In the genomic region with DNA sequence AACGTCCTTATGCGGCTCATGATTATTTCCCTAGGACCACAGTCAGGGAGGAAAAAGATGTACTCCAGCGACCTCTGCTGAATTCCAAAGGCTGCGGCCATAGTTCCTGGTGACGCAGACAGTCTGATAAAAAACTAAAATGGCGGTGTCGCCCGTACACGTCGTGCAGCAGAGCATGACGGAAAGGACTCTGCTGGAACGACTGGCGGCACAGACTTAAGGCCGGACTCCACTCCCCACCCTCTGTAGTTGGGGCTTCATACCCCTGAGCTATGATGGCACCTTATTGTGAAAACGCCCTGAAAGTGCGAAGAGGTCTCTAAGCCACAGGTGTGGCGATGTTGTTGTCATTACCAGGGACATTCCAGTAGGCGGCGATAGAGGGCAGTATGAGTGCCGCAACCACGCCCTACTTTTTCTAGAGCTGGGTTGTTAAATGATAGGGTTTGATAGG, we compare ENCODE assay signal across 8 cellular contexts.
DNase-seq lines count a peak whose midpoint lies in the region; ATAC-seq, FAIRE-seq and TF ChIP-seq lines count a peak whose summit lies in the region.

No MANE protein-coding gene starts in this region.

- RAD21 ChIA-PET in GM12878 (lab: Charles Lee; ENCODE audit: unreplicated experiment), result no interaction called here

- H3K27ac ChIP-seq in CD4-positive, alpha-beta memory T cell (ENCODE audit: low read depth, low read length), result peak overlapping the region; percentile 43
- H3K27ac ChIP-seq in HUES6 (ENCODE audit: low read depth, low read length) (no peak overlapping the region), GM12878 (ENCODE audit: control insufficient read depth, insufficient read depth) (no peak overlapping the region)

- in situ Hi-C loops in GM12878 (cut with MboI), result loop anchor here (5.0 kb wide), 1 partner anchor 1147 kb away; no protein-coding TSS in a partner anchor

- peak; percentile 58 for TF ChIP-seq RAD21 in GM12878 (IDR thresholded peaks at IDR 0.05; ENCODE audit: insufficient read depth, low read depth, low read length)

- TF ChIP-seq CTCF in GM12878 (IDR thresholded peaks at IDR 0.05 in 2 of 3, conservative IDR thresholded peaks at IDR 0.05 in 1 of 3; ENCODE audit: control insufficient read depth in 2 of 3, extremely low read depth in 1 of 3, insufficient read depth in 1 of 3, low read depth in 3 of 3, low read length in 3 of 3), result peak; percentile 42 to 59 (median 55); a peak in 5 of 6 replicates

- H3K27me3 Mint-ChIP-seq in CD4-positive, alpha-beta memory T cell, result no peaks in the 10 kb centered on the region

- peaks cover 0 to 6% (median 2%) of the 10 kb centered on the region in 4 donors for H3K4me1 Mint-ChIP-seq in CD4-positive, alpha-beta memory T cell

- H3K4me2 ChIP-seq in GM12878 (ENCODE audit: control insufficient read depth, insufficient read depth) (peak overlapping the region; percentile 42; the same call in 1 of the 2 replicates), skeletal muscle satellite cell (ENCODE audit: low read length) (peak overlapping the region; percentile 65)

- intact Hi-C loops in CD4-positive, alpha-beta memory T cell (cut with micrococcal nuclease), result loop anchor here (5.0 to 10.0 kb wide), 2 partner anchors 694 to 1132 kb away; no protein-coding TSS in a partner anchor
- intact Hi-C loops in GM12878 (cut with micrococcal nuclease; ENCODE audit: unreplicated experiment), result loop anchor here (2.0 kb wide), 1 partner anchor 528 kb away; no protein-coding TSS in a partner anchor

- peaks cover 0 to 2% of the 10 kb centered on the region in 2 donors for H3K36me3 Mint-ChIP-seq in CD4-positive, alpha-beta memory T cell

- no peaks in the 10 kb centered on the region for H3K9me3 ChIP-seq in CD4-positive, alpha-beta memory T cell (ENCODE audit: control insufficient read depth in 1 of 2, low read length in 2 of 2)
- peaks cover 8% of the 10 kb centered on the region; the same call in 1 of the 2 replicates for H3K9me3 ChIP-seq in HUES6 (ENCODE audit: control insufficient read depth, insufficient read depth, low read depth, low read length)
- H3K9me3 ChIP-seq in GM12878 (replicated peaks; ENCODE audit: control insufficient read depth, insufficient read depth, low read length), result no peaks in the 10 kb centered on the region; the same call in 2 of the 3 replicates
- peaks cover 4% of the 10 kb centered on the region for H3K9me3 ChIP-seq in iPS-18c (ENCODE audit: control insufficient read depth, insufficient read depth, low read length)
- no peaks in the 10 kb centered on the region for H3K9me3 ChIP-seq in skeletal muscle satellite cell (replicated peaks; ENCODE audit: low read length)

- no peaks in the 10 kb centered on the region for H3K27me3 ChIP-seq in CD4-positive, alpha-beta memory T cell (ENCODE audit: insufficient read depth, low read length)
- no peaks in the 10 kb centered on the region for H3K27me3 ChIP-seq in HUES6 (ENCODE audit: control insufficient read depth, insufficient read depth, low read length)
- H3K27me3 ChIP-seq in GM12878 (replicated peaks in 1 of 2; ENCODE audit: control insufficient read depth in 2 of 2, insufficient read depth in 2 of 2, low read length in 1 of 2), result no peaks in the 10 kb centered on the region
- no peaks in the 10 kb centered on the region for H3K27me3 ChIP-seq in skeletal muscle satellite cell (ENCODE audit: control insufficient read depth, insufficient read depth, low read length)

- H3K4me3 ChIP-seq in CD4-positive, alpha-beta memory T cell (ENCODE audit: low read length in 2 of 2), result peak overlapping the region; percentile 47 to 55
- peak overlapping the region; percentile 81 for H3K4me3 ChIP-seq in HUES6 (ENCODE audit: low read depth, low read length)
- no peak overlapping the region for H3K4me3 ChIP-seq in GM12878
- H3K4me3 ChIP-seq in iPS-18c (ENCODE audit: insufficient read depth, low read depth, low read length), result peak overlapping the region; percentile 67
- H3K4me3 ChIP-seq in skeletal muscle satellite cell (ENCODE audit: low read length), result peak overlapping the region; percentile 77

- DNase-seq in CD4-positive, alpha-beta memory T cell, result peak; percentile 60 to 66 (median 65)
- peak in 4 of 5 experiments; percentile 7 to 70 (median 27) for DNase-seq in T-helper 2 cell
- DNase-seq in GM12878 (ENCODE audit: low read depth, low spot score), result no peak
- no peak for DNase-seq in OCI-M2 (lab: John Stamatoyannopoulos, UW; ENCODE audit: unreplicated experiment)

- H3K9me3 Mint-ChIP-seq in CD4-positive, alpha-beta memory T cell, result peaks cover 0 to 3% (median 0%) of the 10 kb centered on the region in 8 donors

- H2AFZ ChIP-seq in GM12878 (ENCODE audit: control insufficient read depth, low read depth, low read length), result peak overlapping the region; percentile 75

- 60% methylated on average over 21 of the region's 21 CpGs for WGBS in GM12878 (ENCODE audit: insufficient coverage, insufficient replicate concordance, low lambda C conversion rate, missing lambda C conversion rate)

- no peaks in the 10 kb centered on the region for H3K36me3 ChIP-seq in CD4-positive, alpha-beta memory T cell (ENCODE audit: insufficient read depth, low read length)
- no peaks in the 10 kb centered on the region for H3K36me3 ChIP-seq in HUES6 (ENCODE audit: control insufficient read depth, insufficient read depth, low read length)
- no peaks in the 10 kb centered on the region for H3K36me3 ChIP-seq in GM12878 (ENCODE audit: control insufficient read depth in 2 of 2, insufficient read depth in 2 of 2, low read length in 1 of 2)
- no peaks in the 10 kb centered on the region for H3K36me3 ChIP-seq in skeletal muscle satellite cell (ENCODE audit: insufficient read depth, low read length)

- H3K9ac ChIP-seq in HUES6 (ENCODE audit: low read length) (peak overlapping the region; percentile 71), GM12878 (ENCODE audit: control insufficient read depth, insufficient read depth, low read length) (no peak overlapping the region), skeletal muscle satellite cell (ENCODE audit: low read depth, low read length) (peak overlapping the region; percentile 50)

- no peaks in the 10 kb centered on the region for H3K4me1 ChIP-seq in CD4-positive, alpha-beta memory T cell (ENCODE audit: insufficient read depth, low read length)
- H3K4me1 ChIP-seq in HUES6 (ENCODE audit: control insufficient read depth, insufficient read depth, low read length) (no peaks in the 10 kb centered on the region), GM12878 (ENCODE audit: control insufficient read depth, insufficient read depth, low read length) (no peaks in the 10 kb centered on the region), skeletal muscle satellite cell (ENCODE audit: control insufficient read depth, insufficient read depth, low read length) (no peaks in the 10 kb centered on the region)

- SMC1A ChIA-PET in GM12878 (lab: Charles Lee; ENCODE audit: uncharacterized antibody, unreplicated experiment), result interaction anchor here (0.7 to 2.4 kb wide), 5 partner anchors 24 to 1147 kb away, joined by 3 to 9 read pairs (median 3); no protein-coding TSS in a partner anchor

- FAIRE-seq in GM12878 (lab: Jason Lieb, UNC), result no peak

- BruUV-seq in GM12878 (replicated peaks; lab: Mats Ljungman, UMichigan), result no TSS peak

- CTCF ChIA-PET in CD4-positive, alpha-beta memory T cell (lab: Charles Lee; ENCODE audit: partially characterized antibody), result interaction anchor here (0.7 to 3.3 kb wide), 7 partner anchors 11 to 1197 kb away, joined by 3 to 32 read pairs (median 3); no protein-coding TSS in a partner anchor
- CTCF ChIA-PET in GM12878 (lab: Yijun Ruan, JAX), result interaction anchor here (0.7 to 5.8 kb wide), 8 partner anchors 48 to 1148 kb away, joined by 3 to 55 read pairs (median 4); partner anchors contain the start of gene EDA2R

- POLR2A ChIA-PET in CD4-positive, alpha-beta memory T cell (lab: Charles Lee; ENCODE audit: partially characterized antibody), result interaction anchor here (0.6 kb wide), 1 partner anchor 528 kb away, joined by 3 read pairs; no protein-coding TSS in a partner anchor
- POLR2A ChIA-PET in GM12878 (lab: Charles Lee), result no interaction called here

- TF ChIP-seq POLR2A in GM12878 (IDR thresholded peaks at IDR 0.05; ENCODE audit: low read depth, low read length), result no peak

- no peak for TF ChIP-seq EP300 in GM12878 (IDR thresholded peaks at IDR 0.05; ENCODE audit: borderline replicate concordance in 1 of 2, control insufficient read depth in 1 of 2, low read depth in 2 of 2, low read length in 2 of 2)

- H4K20me1 ChIP-seq in GM12878 (ENCODE audit: control insufficient read depth, insufficient read depth), result no peaks in the 10 kb centered on the region

- H3K27ac Mint-ChIP-seq in CD4-positive, alpha-beta memory T cell, result peak overlapping the region; percentile 89 to 99 (median 97)

- peak overlapping the region; percentile 90 to 95 (median 92) for H3K4me3 Mint-ChIP-seq in CD4-positive, alpha-beta memory T cell

- ATAC-seq in GM19395 (IDR thresholded peaks at IDR 0.05; ENCODE audit: unreplicated experiment) (peak; percentile 75), GM12878 (peak; percentile 69)

- no peaks in the 10 kb centered on the region for H3K79me2 ChIP-seq in GM12878 (ENCODE audit: control insufficient read depth, insufficient read depth, low read length)

TF ChIP-seq in GM12878, 131 proteins besides CTCF, POLR2A, EP300 and RAD21 (continues in another document):
- no peak for TF ChIP-seq TCF7 (IDR thresholded peaks at IDR 0.05; ENCODE audit: borderline replicate concordance)
- no peak for TF ChIP-seq IKZF1 (conservative IDR thresholded peaks at IDR 0.05)
- no peak for TF ChIP-seq CREM (IDR thresholded peaks at IDR 0.05; ENCODE audit: low read depth)
- no peak for TF ChIP-seq EED (IDR thresholded peaks at IDR 0.05; ENCODE audit: low read depth)
- peak; percentile 90 for TF ChIP-seq YY1 (IDR thresholded peaks at IDR 0.05; ENCODE audit: low read depth, low read length)
- no peak for TF ChIP-seq POU2F2 (IDR thresholded peaks at IDR 0.05; ENCODE audit: borderline replicate concordance, low read depth, low read length)
- TF ChIP-seq PML (IDR thresholded peaks at IDR 0.05; ENCODE audit: low read length), result no peak
- peak; percentile 94 for TF ChIP-seq PAX5 (IDR thresholded peaks at IDR 0.05; ENCODE audit: borderline replicate concordance, low read depth, low read length)

Comparison
In these comparisons a context has a peak if more than half of its experiments do, and no peak if none do; other contexts are left out.
1. DNase-seq: peak in CD4-positive, alpha-beta memory T cell (5 of 5) and T-helper 2 cell (4 of 5); none in GM12878 (single experiment) and OCI-M2 (single experiment).